1 cellular context compared by ENCODE assay signal in the genomic region with DNA sequence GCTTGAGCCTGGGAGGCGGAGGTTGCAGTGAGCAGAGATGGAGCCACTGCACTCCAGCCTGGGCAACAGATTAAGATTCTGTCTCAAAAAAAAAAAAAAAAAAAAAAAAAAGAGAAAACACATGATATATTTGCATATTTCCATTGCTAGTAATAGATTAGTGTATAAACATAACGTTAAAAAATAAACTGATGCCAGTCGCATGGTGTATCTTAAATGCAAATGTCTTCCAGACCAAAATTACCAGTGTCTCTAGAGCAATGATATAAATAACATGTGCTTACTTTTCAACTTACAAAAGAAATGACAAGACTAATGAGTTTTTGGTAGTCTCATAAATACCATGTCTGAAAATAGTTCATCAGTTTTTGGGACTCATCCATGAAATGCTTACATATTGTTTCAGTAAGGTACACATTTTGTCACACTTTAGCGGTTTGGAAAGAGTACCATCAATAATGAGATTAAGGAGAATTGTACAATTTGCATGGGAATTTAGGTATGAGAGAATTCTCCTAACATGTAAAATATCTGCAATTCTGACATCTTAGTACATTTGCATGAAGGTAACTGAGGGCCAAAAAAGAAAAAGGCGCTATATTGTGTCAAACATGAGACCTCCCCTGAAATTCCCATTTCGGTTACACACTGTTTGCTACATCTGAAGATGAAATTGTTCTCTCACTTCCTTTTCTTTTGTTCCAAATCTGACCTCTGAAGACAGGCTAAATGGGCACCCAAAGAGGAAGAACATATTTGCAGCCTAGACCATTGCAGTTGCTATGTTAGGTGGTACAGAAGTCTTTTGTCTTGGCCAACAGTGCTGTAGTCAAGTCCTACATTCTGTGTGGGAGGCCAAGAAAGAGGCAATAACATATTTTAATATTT.
TF ChIP-seq lines count a peak whose summit lies in the region.

No MANE protein-coding gene starts in this region.

TF ChIP-seq in WTC11, 78 proteins besides CTCF, POLR2A, EP300 and RAD21 (continued from another document):
- TF ChIP-seq ZNF281 (CRISPR knock-in tag; IDR thresholded peaks at IDR 0.05) = no peak
- TF ChIP-seq, protein P1, sequence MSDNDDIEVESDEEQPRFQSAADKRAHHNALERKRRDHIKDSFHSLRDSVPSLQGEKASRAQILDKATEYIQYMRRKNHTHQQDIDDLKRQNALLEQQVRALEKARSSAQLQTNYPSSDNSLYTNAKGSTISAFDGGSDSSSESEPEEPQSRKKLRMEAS (CRISPR knock-in tag; IDR thresholded peaks at IDR 0.05) = no peak
- no peak for TF ChIP-seq GRHL2 (CRISPR knock-in tag; IDR thresholded peaks at IDR 0.05; ENCODE audit: insufficient replicate concordance, severe bottlenecking)
- TF ChIP-seq, protein P2, sequence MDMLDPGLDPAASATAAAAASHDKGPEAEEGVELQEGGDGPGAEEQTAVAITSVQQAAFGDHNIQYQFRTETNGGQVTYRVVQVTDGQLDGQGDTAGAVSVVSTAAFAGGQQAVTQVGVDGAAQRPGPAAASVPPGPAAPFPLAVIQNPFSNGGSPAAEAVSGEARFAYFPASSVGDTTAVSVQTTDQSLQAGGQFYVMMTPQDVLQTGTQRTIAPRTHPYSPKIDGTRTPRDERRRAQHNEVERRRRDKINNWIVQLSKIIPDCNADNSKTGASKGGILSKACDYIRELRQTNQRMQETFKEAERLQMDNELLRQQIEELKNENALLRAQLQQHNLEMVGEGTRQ (CRISPR knock-in tag; IDR thresholded peaks at IDR 0.05) = no peak
- TF ChIP-seq ZBTB21 (CRISPR knock-in tag; IDR thresholded peaks at IDR 0.05; ENCODE audit: borderline replicate concordance) = no peak
- no peak for TF ChIP-seq HMGA2 (CRISPR knock-in tag; IDR thresholded peaks at IDR 0.05)
- TF ChIP-seq, protein P3, sequence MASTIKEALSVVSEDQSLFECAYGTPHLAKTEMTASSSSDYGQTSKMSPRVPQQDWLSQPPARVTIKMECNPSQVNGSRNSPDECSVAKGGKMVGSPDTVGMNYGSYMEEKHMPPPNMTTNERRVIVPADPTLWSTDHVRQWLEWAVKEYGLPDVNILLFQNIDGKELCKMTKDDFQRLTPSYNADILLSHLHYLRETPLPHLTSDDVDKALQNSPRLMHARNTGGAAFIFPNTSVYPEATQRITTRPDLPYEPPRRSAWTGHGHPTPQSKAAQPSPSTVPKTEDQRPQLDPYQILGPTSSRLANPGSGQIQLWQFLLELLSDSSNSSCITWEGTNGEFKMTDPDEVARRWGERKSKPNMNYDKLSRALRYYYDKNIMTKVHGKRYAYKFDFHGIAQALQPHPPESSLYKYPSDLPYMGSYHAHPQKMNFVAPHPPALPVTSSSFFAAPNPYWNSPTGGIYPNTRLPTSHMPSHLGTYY (CRISPR knock-in tag; IDR thresholded peaks at IDR 0.05) = no peak
- TF ChIP-seq ZNF263 (CRISPR knock-in tag; IDR thresholded peaks at IDR 0.05; ENCODE audit: low read depth) = no peak
